Comparison of ENCODE assay signal across 8 cellular contexts in genomic region chr1:6414443-6414844, GRCh38.
DNase-seq lines count a peak whose midpoint lies in the region; ATAC-seq and TF ChIP-seq lines count a peak whose summit lies in the region.

No MANE protein-coding gene starts in this region.

- H3K27me3 Mint-ChIP-seq in stimulated activated naive CD8-positive, alpha-beta T cell treated with anti-CD3 and anti-CD28 coated beads, Interleukin-15, amount 100 ng/mL, for 72 hours = peaks cover 87% of the 10 kb centered on the region

- peak; percentile 95 for ATAC-seq in stimulated activated naive CD8-positive, alpha-beta T cell treated with anti-CD3 and anti-CD28 coated beads, Interleukin-15, amount 100 ng/mL, for 72 hours

- H3K4me3 Mint-ChIP-seq in stimulated activated naive CD8-positive, alpha-beta T cell treated with anti-CD3 and anti-CD28 coated beads, Interleukin-15, amount 100 ng/mL, for 72 hours = peak overlapping the region; percentile 58 to 62

- POLR2A ChIA-PET in HEK293 (lab: Yijun Ruan, JAX) = interaction anchor here (1.8 kb wide), 1 partner anchor 9 kb away, joined by 4 read pairs; no protein-coding TSS in a partner anchor

- peak overlapping the region; percentile 26; the same call in 1 of the 2 replicates for H3K27ac ChIP-seq in HEK293 (ENCODE audit: extremely low read depth, low read depth, low read length)

- no peaks in the 10 kb centered on the region for H3K36me3 ChIP-seq in HEK293 (ENCODE audit: control insufficient read depth in 2 of 2, insufficient read depth in 1 of 2, low read length in 2 of 2)

- no peak overlapping the region for H3K4me3 ChIP-seq in HEK293 (ENCODE audit: low read depth, low read length)

- H3K4me1 Mint-ChIP-seq in stimulated activated naive CD8-positive, alpha-beta T cell treated with anti-CD3 and anti-CD28 coated beads, Interleukin-15, amount 100 ng/mL, for 72 hours = peaks cover 22% of the 10 kb centered on the region

- CTCF ChIA-PET in HEK293 (lab: Yijun Ruan, JAX) = interaction anchor here (0.6 to 4.6 kb wide), 22 partner anchors 9 to 1607 kb away, joined by 3 to 33 read pairs (median 4); partner anchors contain the start of genes ACOT7 and PLEKHG5

- no peaks in the 10 kb centered on the region; the same call in 1 of the 2 replicates for H3K4me1 ChIP-seq in HEK293 (ENCODE audit: control insufficient read depth, insufficient read depth, low read length)

- H3K27ac Mint-ChIP-seq in stimulated activated naive CD8-positive, alpha-beta T cell treated with anti-CD3 and anti-CD28 coated beads, Interleukin-15, amount 100 ng/mL, for 72 hours = peak overlapping the region; percentile 80 to 88

- H3K9me3 ChIP-seq in HEK293 (ENCODE audit: control insufficient read depth, insufficient read depth, low read depth, low read length) = no peaks in the 10 kb centered on the region

- peak; percentile 84 for TF ChIP-seq CTCF in HEK293 (tag by site-specific recombination; IDR thresholded peaks at IDR 0.05)

- no peaks in the 10 kb centered on the region for H3K9me3 Mint-ChIP-seq in stimulated activated naive CD8-positive, alpha-beta T cell treated with anti-CD3 and anti-CD28 coated beads, Interleukin-15, amount 100 ng/mL, for 72 hours

- peak; percentile 41 to 64 for DNase-seq in SHP77 (lab: John Stamatoyannopoulos, UW)
- no peak for DNase-seq in SHP77 treated with DMSO at 0.1 percent for 48 hours (lab: John Stamatoyannopoulos, UW)
- peak; percentile 75 for DNase-seq in NCI-H345 (lab: John Stamatoyannopoulos, UW)
- peak; percentile 16 for DNase-seq in activated naive CD8-positive, alpha-beta T cell treated with anti-CD3 and anti-CD28 coated beads, Interleukin-2, amount 50 U/mL, for 16 hours (ENCODE audit: low read depth, low spot score)
- DNase-seq in inferior parietal cortex (ENCODE audit: extremely low spot score) = peak; percentile 31
- DNase-seq in stimulated activated naive CD8-positive, alpha-beta T cell treated with anti-CD3 and anti-CD28 coated beads, Interleukin-15, amount 100 ng/mL, for 72 hours = peak; percentile 58 to 70
- no peak for DNase-seq in GF-D8 (lab: John Stamatoyannopoulos, UW)

TF ChIP-seq in HEK293, 187 proteins besides CTCF, POLR2A, EP300 and RAD21:
- TF ChIP-seq ZIC2 (tag by site-specific recombination; IDR thresholded peaks at IDR 0.05) = peak; percentile 96
- TF ChIP-seq SP7 (tag by site-specific recombination; IDR thresholded peaks at IDR 0.05) = 0 out of 2 replicates have a peak, but pooled peaks have one; percentile 11
- peak; percentile 91 for TF ChIP-seq EGR2 (tag by site-specific recombination; IDR thresholded peaks at IDR 0.05; ENCODE audit: low read depth)
- TF ChIP-seq ZNF146 (tag by site-specific recombination; IDR thresholded peaks at IDR 0.05) = no peak
- TF ChIP-seq ZSCAN30 (tag by site-specific recombination; IDR thresholded peaks at IDR 0.05) = no peak
- peak; percentile 98 for TF ChIP-seq ZFHX2 (tag by site-specific recombination; conservative IDR thresholded peaks at IDR 0.05)
- no peak for TF ChIP-seq ZNF707 (tag by site-specific recombination; IDR thresholded peaks at IDR 0.05)
- TF ChIP-seq KLF16 (tag by site-specific recombination; IDR thresholded peaks at IDR 0.05) = 0 out of 2 replicates have a peak, but pooled peaks have one; percentile 20
- TF ChIP-seq ZNF292 (tag by site-specific recombination; IDR thresholded peaks at IDR 0.05; ENCODE audit: borderline replicate concordance, low read depth) = no peak
- peak; percentile 31; the same call in 1 of the 2 replicates for TF ChIP-seq KLF9 (tag by site-specific recombination; IDR thresholded peaks at IDR 0.05; ENCODE audit: low read depth)
- TF ChIP-seq ZBTB6 (tag by site-specific recombination; IDR thresholded peaks at IDR 0.05) = 0 out of 2 replicates have a peak, but pooled peaks have one; percentile 29
- TF ChIP-seq ZBTB8A (tag by site-specific recombination; IDR thresholded peaks at IDR 0.05) = 0 out of 2 replicates have a peak, but pooled peaks have one; percentile 24

Comparison
In these comparisons a context has a peak if more than half of its experiments do, and no peak if none do; other contexts are left out.
1. DNase-seq: peak in SHP77 (2 of 2), NCI-H345 (single experiment), activated naive CD8-positive, alpha-beta T cell treated with anti-CD3 and anti-CD28 coated beads, Interleukin-2, amount 50 U/mL, for 16 hours (single experiment), inferior parietal cortex (single experiment) and stimulated activated naive CD8-positive, alpha-beta T cell treated with anti-CD3 and anti-CD28 coated beads, Interleukin-15, amount 100 ng/mL, for 72 hours (2 of 2); none in SHP77 treated with DMSO at 0.1 percent for 48 hours (single experiment) and GF-D8 (single experiment).